ENCODE assay signal across 1 cellular context in the genomic region with DNA sequence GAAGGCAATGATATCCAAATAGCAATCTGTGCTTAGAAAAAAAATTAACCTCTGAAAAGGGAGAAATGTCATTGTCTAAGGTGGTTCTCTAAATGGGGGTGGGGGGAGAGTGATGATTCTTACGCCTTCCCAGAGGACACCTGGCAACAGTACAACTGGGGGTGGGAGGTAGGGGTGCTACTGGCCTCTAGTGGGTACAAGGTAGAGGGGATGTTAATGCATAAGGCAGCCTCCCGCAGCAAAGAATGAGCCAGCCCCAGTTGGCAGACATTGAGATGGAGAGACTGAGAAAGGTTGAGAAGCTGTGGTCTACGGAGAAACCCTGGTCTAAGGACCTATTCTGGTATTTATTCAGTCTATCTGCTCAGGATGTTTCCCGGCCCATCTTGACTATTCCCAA.
TF ChIP-seq lines count a peak whose summit lies in the region.

No MANE protein-coding gene starts in this region.

TF ChIP-seq in WTC11, 78 proteins besides CTCF, POLR2A, EP300 and RAD21 (continued from another document):
- TF ChIP-seq, protein P1, sequence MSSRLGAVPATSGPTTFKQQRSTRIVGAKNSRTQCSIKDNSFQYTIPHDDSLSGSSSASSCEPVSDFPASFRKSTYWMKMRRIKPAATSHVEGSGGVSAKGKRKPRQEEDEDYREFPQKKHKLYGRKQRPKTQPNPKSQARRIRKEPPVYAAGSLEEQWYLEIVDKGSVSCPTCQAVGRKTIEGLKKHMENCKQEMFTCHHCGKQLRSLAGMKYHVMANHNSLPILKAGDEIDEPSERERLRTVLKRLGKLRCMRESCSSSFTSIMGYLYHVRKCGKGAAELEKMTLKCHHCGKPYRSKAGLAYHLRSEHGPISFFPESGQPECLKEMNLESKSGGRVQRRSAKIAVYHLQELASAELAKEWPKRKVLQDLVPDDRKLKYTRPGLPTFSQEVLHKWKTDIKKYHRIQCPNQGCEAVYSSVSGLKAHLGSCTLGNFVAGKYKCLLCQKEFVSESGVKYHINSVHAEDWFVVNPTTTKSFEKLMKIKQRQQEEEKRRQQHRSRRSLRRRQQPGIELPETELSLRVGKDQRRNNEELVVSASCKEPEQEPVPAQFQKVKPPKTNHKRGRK (CRISPR knock-in tag; IDR thresholded peaks at IDR 0.05; ENCODE audit: borderline replicate concordance), result no peak
- TF ChIP-seq, protein P2, sequence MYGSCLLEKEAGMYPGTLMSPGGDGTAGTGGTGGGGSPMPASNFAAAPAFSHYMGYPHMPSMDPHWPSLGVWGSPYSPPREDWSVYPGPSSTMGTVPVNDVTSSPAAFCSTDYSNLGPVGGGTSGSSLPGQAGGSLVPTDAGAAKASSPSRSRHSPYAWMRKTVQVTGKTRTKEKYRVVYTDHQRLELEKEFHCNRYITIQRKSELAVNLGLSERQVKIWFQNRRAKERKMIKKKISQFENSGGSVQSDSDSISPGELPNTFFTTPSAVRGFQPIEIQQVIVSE (CRISPR knock-in tag; IDR thresholded peaks at IDR 0.05; ENCODE audit: borderline replicate concordance), result no peak
- no peak for TF ChIP-seq RELA (CRISPR knock-in tag; IDR thresholded peaks at IDR 0.05; ENCODE audit: borderline replicate concordance)
